17 cellular contexts compared by ENCODE assay signal in genomic region chrX:50154429-50154828, GRCh38. TPM values are rescaled to one million over a fixed set of nuclear protein-coding genes. Genes with fewer than 3 reads are reported as not detected.
DNase-seq lines count a peak whose midpoint lies in the region; ATAC-seq, FAIRE-seq and TF ChIP-seq lines count a peak whose summit lies in the region.
"Had no signal": no experiment of that assay in that cellular context is flagged by ENCODE, and none has a peak within 500 bp of the region (broad histone marks: within the 10 kb centered on the region; RNA-seq: fewer than 3 reads in every experiment).

No MANE protein-coding gene starts in this region.

- intact Hi-C loops in Caco-2 (cut with micrococcal nuclease; ENCODE audit: unreplicated experiment): no loop called here

- H3K4me1 ChIP-seq in Caco-2: no peaks in the 10 kb centered on the region; the same call in 1 of the 2 replicates
- H3K4me1 ChIP-seq: HAP-1 had no signal

- no peaks in the 10 kb centered on the region for H3K27me3 Mint-ChIP-seq in Caco-2 (ENCODE audit: insufficient read depth, unreplicated experiment)
- H3K27me3 Mint-ChIP-seq: CD4-positive, CD25-positive, alpha-beta regulatory T cell had no signal

- no peaks in the 10 kb centered on the region for H3K4me1 Mint-ChIP-seq in Caco-2 (ENCODE audit: low read depth, unreplicated experiment)
- H3K4me1 Mint-ChIP-seq: CD4-positive, CD25-positive, alpha-beta regulatory T cell had no signal

- DNase-seq in Caco-2 (no peak), left lobe of liver (ENCODE audit: low spot score) (no peak), mucosa of gallbladder (ENCODE audit: low spot score) (peak; percentile 13), kidney glomerular epithelial cell (lab: John Stamatoyannopoulos, UW) (no peak), kidney tubule cell (ENCODE audit: low spot score) (no peak)
- DNase-seq: 8988T; CD4-positive, CD25-positive, alpha-beta regulatory T cell; DND-41; GDM1 had no signal

- FAIRE-seq in colon (lab: Jason Lieb, UNC): peak; percentile 21
- FAIRE-seq: GM12892, H1 had no signal

- H3K4me3 ChIP-seq in Caco-2 (ENCODE audit: low read depth, low read length): no peak overlapping the region
- H3K4me3 ChIP-seq: BLaER1 treated with 17β-estradiol and CSF1 and Interleukin-3, amounts not matched to agents 10 nM and 100 nM; HAP-1 had no signal

- ATAC-seq in left lobe of liver: peak; percentile 72
- ATAC-seq in HG02642 (IDR thresholded peaks at IDR 0.05; ENCODE audit: poor library complexity, unreplicated experiment): no peak
- ATAC-seq in HG03378 (IDR thresholded peaks at IDR 0.05; ENCODE audit: unreplicated experiment): no peak

- H3K27me3 ChIP-seq in Caco-2 (replicated peaks; ENCODE audit: control insufficient read depth, insufficient read depth, low read length): no peaks in the 10 kb centered on the region

- peak overlapping the region; percentile 64 for H3K27ac Mint-ChIP-seq in Caco-2 (ENCODE audit: unreplicated experiment)
- H3K27ac Mint-ChIP-seq: CD4-positive, CD25-positive, alpha-beta regulatory T cell had no signal

- CTCF ChIA-PET in Caco-2 (lab: Charles Lee): no interaction called here

- H3K9me3 ChIP-seq in Caco-2: no peaks in the 10 kb centered on the region
- H3K9me3 ChIP-seq: HAP-1 had no signal

- no TSS peak for BruUV-seq in Caco-2 (replicated peaks; lab: Mats Ljungman, UMichigan)

- peaks cover 7% of the 10 kb centered on the region for H3K36me3 Mint-ChIP-seq in Caco-2 (ENCODE audit: insufficient read depth, unreplicated experiment)
- H3K36me3 Mint-ChIP-seq: CD4-positive, CD25-positive, alpha-beta regulatory T cell; IgD-negative memory B cell had no signal

- POLR2A ChIA-PET in Caco-2 (lab: Charles Lee): no interaction called here

- no peaks in the 10 kb centered on the region for H3K9me3 Mint-ChIP-seq in Caco-2 (ENCODE audit: unreplicated experiment)
- H3K9me3 Mint-ChIP-seq: CD4-positive, CD25-positive, alpha-beta regulatory T cell had no signal

- no peaks in the 10 kb centered on the region for H3K36me3 ChIP-seq in Caco-2 (ENCODE audit: control insufficient read depth, insufficient read depth, low read length)
- H3K36me3 ChIP-seq: BLaER1 treated with 17β-estradiol and CSF1 and Interleukin-3, amounts not matched to agents 10 nM and 100 nM; HAP-1 had no signal

- H3K4me3 Mint-ChIP-seq in Caco-2 (ENCODE audit: unreplicated experiment): no peak overlapping the region
- H3K4me3 Mint-ChIP-seq: CD4-positive, CD25-positive, alpha-beta regulatory T cell; IgD-negative memory B cell had no signal

- TF ChIP-seq CTCF in Caco-2 (IDR thresholded peaks at IDR 0.05; ENCODE audit: insufficient read depth in 1 of 2, low read depth in 1 of 2, low read length in 1 of 2, severe bottlenecking in 1 of 2, unreplicated experiment in 1 of 2): no peak

RNA-seq across cellular contexts. Expression of gene AKAP4, which starts 46.4 kb away (rescaled TPM):
- total RNA-seq in Caco-2 (2022): not detected in 2 replicates
- not detected for total RNA-seq in left lobe of liver
- not detected for total RNA-seq in mucosa of gallbladder
- total RNA-seq: CD4-positive, CD25-positive, alpha-beta regulatory T cell; H1 had no signal

RNA-seq across cellular contexts. Expression of gene CCNB3, which starts 50.1 kb away (rescaled TPM):
- total RNA-seq in Caco-2 (2022) (0.82 and 2.1 TPM in 2 replicates), left lobe of liver (0.18 TPM), mucosa of gallbladder (0.78 TPM)
